11 cellular contexts compared by ENCODE assay signal in genomic region chr13:77544365-77544764, GRCh38. TPM values are rescaled to one million over a fixed set of nuclear protein-coding genes. Genes with fewer than 3 reads are reported as not detected.
DNase-seq lines count a peak whose midpoint lies in the region; FAIRE-seq and TF ChIP-seq lines count a peak whose summit lies in the region.
"Had no signal": no experiment of that assay in that cellular context is flagged by ENCODE, and none has a peak within 500 bp of the region (broad histone marks: within the 10 kb centered on the region; RNA-seq: fewer than 3 reads in every experiment).

No MANE protein-coding gene starts in this region.

- H3K9me3 ChIP-seq in keratinocyte (ENCODE audit: control insufficient read depth, low read depth, low read length) (no peaks in the 10 kb centered on the region), tibial nerve (no peaks in the 10 kb centered on the region)

- H2AFZ ChIP-seq in keratinocyte (ENCODE audit: control insufficient read depth, low read length): no peak overlapping the region

- no peak overlapping the region for H3K9ac ChIP-seq in keratinocyte (ENCODE audit: control insufficient read depth, extremely low read depth, insufficient read depth, low read length)

- no peaks in the 10 kb centered on the region for H3K9me1 ChIP-seq in keratinocyte (ENCODE audit: control insufficient read depth, extremely low read depth, insufficient read depth, low read length)

- H3K4me3 ChIP-seq in keratinocyte (ENCODE audit: control insufficient read depth in 2 of 3, extremely low read depth in 1 of 3, insufficient read depth in 2 of 3, low read depth in 1 of 3, low read length in 3 of 3): no peak overlapping the region
- H3K4me3 ChIP-seq in tibial nerve: no peak overlapping the region

- H3K9me3 Mint-ChIP-seq in brain: peaks cover 0 to 3% (median 0%) of the 10 kb centered on the region in 5 experiments
- H3K9me3 Mint-ChIP-seq in activated CD4-positive, alpha-beta T cell treated with anti-CD3 and anti-CD28 coated beads, Interleukin-2, amount 10 ng/mL, durations not matched to agents 24 days and 14 days: no peaks in the 10 kb centered on the region

- DNase-seq in HT1080 (ENCODE audit: low read depth): peak; percentile 48
- DNase-seq in keratinocyte (ENCODE audit: low read depth, low spot score): no peak
- DNase-seq in tibial nerve (ENCODE audit: low spot score in 2 of 2): peak; percentile 25 to 46
- no peak for DNase-seq in OCI-M2 (lab: John Stamatoyannopoulos, UW; ENCODE audit: unreplicated experiment)
- no peak for DNase-seq in activated CD4-positive, alpha-beta T cell treated with anti-CD3 and anti-CD28 coated beads, Interleukin-2, amount 10 ng/mL, durations not matched to agents 24 days and 14 days
- DNase-seq in HK-2 (ENCODE audit: unreplicated experiment): no peak
- DNase-seq: activated CD4-positive, alpha-beta T cell treated with anti-CD3 and anti-CD28 coated beads, Interleukin-2, amount 50 U/mL, for 1 hour; stimulated activated CD4-positive, alpha-beta T cell treated with anti-CD3 and anti-CD28 coated beads, Interleukin-12 subunit alpha, Interleukin-12 subunit beta, amount 100 ng/mL, for 4 hours had no signal

- peak overlapping the region in 4 of 5 experiments; percentile 39 to 77 (median 53) for H3K27ac Mint-ChIP-seq in brain
- H3K27ac Mint-ChIP-seq in activated CD4-positive, alpha-beta T cell treated with anti-CD3 and anti-CD28 coated beads, Interleukin-2, amount 10 ng/mL, durations not matched to agents 24 days and 14 days: no peak overlapping the region

- TF ChIP-seq CTCF in brain (conservative IDR thresholded peaks at IDR 0.05) (no peak), keratinocyte (optimal IDR thresholded peaks at IDR 0.05 in 1 of 3, IDR thresholded peaks at IDR 0.05 in 1 of 3, conservative IDR thresholded peaks at IDR 0.05 in 1 of 3; ENCODE audit: extremely low read depth in 1 of 3, insufficient read depth in 2 of 3, low read length in 3 of 3) (no peak), tibial nerve (IDR thresholded peaks at IDR 0.05) (no peak)

- H3K27me3 Mint-ChIP-seq in brain: peaks cover 5% of the 10 kb centered on the region
- peaks cover 7% of the 10 kb centered on the region for H3K27me3 Mint-ChIP-seq in activated CD4-positive, alpha-beta T cell treated with anti-CD3 and anti-CD28 coated beads, Interleukin-2, amount 10 ng/mL, durations not matched to agents 24 days and 14 days

- peak in 1 of 2 donors; percentile 13 for TF ChIP-seq EP300 in tibial nerve (IDR thresholded peaks at IDR 0.05)

- intact Hi-C loops in activated CD4-positive, alpha-beta T cell treated with anti-CD3 and anti-CD28 coated beads, Interleukin-2, amount 10 ng/mL, durations not matched to agents 24 days and 14 days (cut with micrococcal nuclease): no loop called here

- H4K20me1 ChIP-seq in keratinocyte (ENCODE audit: control insufficient read depth, extremely low read depth, insufficient read depth, low read length): no peaks in the 10 kb centered on the region

- no peak for TF ChIP-seq POLR2A in tibial nerve (IDR thresholded peaks at IDR 0.05)

- H3K36me3 Mint-ChIP-seq in brain: no peaks in the 10 kb centered on the region
- no peaks in the 10 kb centered on the region for H3K36me3 Mint-ChIP-seq in activated CD4-positive, alpha-beta T cell treated with anti-CD3 and anti-CD28 coated beads, Interleukin-2, amount 10 ng/mL, durations not matched to agents 24 days and 14 days (ENCODE audit: low read depth)

- peak overlapping the region in 4 of 5 experiments; percentile 1 to 42 (median 10) for H3K4me3 Mint-ChIP-seq in brain
- no peak overlapping the region for H3K4me3 Mint-ChIP-seq in activated CD4-positive, alpha-beta T cell treated with anti-CD3 and anti-CD28 coated beads, Interleukin-2, amount 10 ng/mL, durations not matched to agents 24 days and 14 days

- H3K27me3 ChIP-seq in keratinocyte (ENCODE audit: control insufficient read depth, extremely low read depth, insufficient read depth, low read length) (no peaks in the 10 kb centered on the region), tibial nerve (no peaks in the 10 kb centered on the region)

- dilution Hi-C loops in keratinocyte (cut with MboI; ENCODE audit: extremely low pct_ligation_motif_present, low sequenced_read_pairs): no loop called here

- H3K4me1 ChIP-seq in keratinocyte (ENCODE audit: control insufficient read depth, extremely low read depth, insufficient read depth, low read length): peaks cover 15% of the 10 kb centered on the region
- H3K4me1 ChIP-seq in tibial nerve: peaks cover 0 to 25% (median 0%) of the 10 kb centered on the region in 4 donors

- H3K27ac ChIP-seq in keratinocyte (ENCODE audit: control insufficient read depth, insufficient read depth, low read length) (no peak overlapping the region), tibial nerve (peak overlapping the region in 2 of 4 donors; percentile 15 to 53)

- peak overlapping the region; percentile 42 for H3K4me2 ChIP-seq in keratinocyte (ENCODE audit: control insufficient read depth, extremely low read depth, insufficient read depth, low read depth, low read length)

- H3K79me2 ChIP-seq in keratinocyte (ENCODE audit: control insufficient read depth, insufficient read depth, low read length): no peaks in the 10 kb centered on the region

- H3K36me3 ChIP-seq in keratinocyte (ENCODE audit: control insufficient read depth in 2 of 2, extremely low read depth in 1 of 2, insufficient read depth in 2 of 2, low read length in 2 of 2) (no peaks in the 10 kb centered on the region), tibial nerve (no peaks in the 10 kb centered on the region)

- 11% methylated on average over 1 of the region's 1 CpG for WGBS in tibial nerve, 2 donors

- no peak for FAIRE-seq in keratinocyte (lab: Jason Lieb, UNC)
- FAIRE-seq: H1 had no signal

- peaks cover 25% of the 10 kb centered on the region for H3K4me1 Mint-ChIP-seq in brain
- H3K4me1 Mint-ChIP-seq in activated CD4-positive, alpha-beta T cell treated with anti-CD3 and anti-CD28 coated beads, Interleukin-2, amount 10 ng/mL, durations not matched to agents 24 days and 14 days: no peaks in the 10 kb centered on the region

RNA-seq across cellular contexts. Expression of gene SCEL, which starts 8.9 kb away (rescaled TPM):
- not detected in 2 replicates for total RNA-seq in HT1080 (2014; rRNA removed; shearing (Covaris generic))
- not detected in 2 replicates for polyA plus RNA-seq in HT1080 (2015; cell fraction: cytosol; rRNA removed)
- 0.06 TPM in 1 of 2 replicates, not detected in the other for polyA plus RNA-seq in HT1080 (2015; cell fraction: nucleus; rRNA removed)
- polyA plus RNA-seq in brain (ENCODE audit: insufficient read depth, low read depth, low replicate concordance) (not detected), keratinocyte (23.7 to 32.7 TPM (median 30.5 TPM) in 3 replicates)
- 174 TPM for polyA plus RNA-seq in keratinocyte (2011; ENCODE audit: low read depth)
- polyA plus RNA-seq in keratinocyte (2011; cell fraction: cytosol; rRNA removed): 18.4 and 45.7 TPM in 2 replicates
- 37.0 and 60.9 TPM in 2 replicates for polyA plus RNA-seq in keratinocyte (2011; cell fraction: nucleus; rRNA removed)
- polyA plus RNA-seq in keratinocyte (2012; ENCODE audit: low replicate concordance): 21.5 and 65.8 TPM in 2 replicates
- polyA minus RNA-seq in keratinocyte: 5.8 to 20.8 TPM (median 15.9 TPM) in 3 replicates
- 15.5 TPM for polyA minus RNA-seq in keratinocyte (2011; cell fraction: cytosol; rRNA and poly(A)+ RNA removed)
- 21.0 and 30.9 TPM in 2 replicates for polyA minus RNA-seq in keratinocyte (2011; cell fraction: nucleus; rRNA and poly(A)+ RNA removed)
- not detected for total RNA-seq in tibial nerve
- not detected in 2 replicates for total RNA-seq in activated CD4-positive, alpha-beta T cell treated with anti-CD3 and anti-CD28 coated beads, Interleukin-2, amount 10 ng/mL, durations not matched to agents 24 days and 14 days
- total RNA-seq: H1 had no signal
- polyA plus RNA-seq: H1, urinary bladder had no signal

Comparison
In these comparisons a context has a peak if more than half of its experiments do, and no peak if none do; other contexts are left out.
1. DNase-seq: peak in HT1080 (single experiment) and tibial nerve (2 of 2); none in keratinocyte (single experiment), OCI-M2 (single experiment), activated CD4-positive, alpha-beta T cell treated with anti-CD3 and anti-CD28 coated beads, Interleukin-2, amount 10 ng/mL, durations not matched to agents 24 days and 14 days (single experiment) and HK-2 (single experiment).